In the genomic region with DNA sequence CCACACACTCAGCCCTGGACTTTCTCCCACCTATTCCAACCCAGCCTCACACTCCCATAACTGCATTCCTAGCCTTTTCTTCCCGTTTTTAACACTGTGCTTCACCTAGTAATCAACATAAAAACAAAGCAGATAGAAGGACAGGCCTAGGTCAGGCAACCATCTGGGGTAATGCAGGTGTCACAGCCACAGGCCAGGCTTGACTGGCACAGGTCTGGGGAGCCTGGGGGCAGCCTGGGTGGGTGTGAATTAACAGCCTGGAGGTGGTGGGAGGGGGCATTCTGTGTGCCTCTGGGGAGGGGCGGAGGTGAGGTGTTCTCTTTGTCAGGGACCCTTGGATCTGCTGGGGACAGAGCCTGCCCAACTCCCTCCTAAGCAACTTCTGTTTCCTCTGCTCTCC, we compare ENCODE assay signal across 7 cellular contexts.
A peak's percentile ranks its signal among the peaks of the same experiment; 100 is the strongest.
DNase-seq lines count a peak whose midpoint lies in the region; ATAC-seq and TF ChIP-seq lines count a peak whose summit lies in the region.
"Not testable (repeated sequence)": the region's sequence is repeated elsewhere in the genome, so short reads cannot be mapped to it uniquely, and the experiment has no call there.

No MANE protein-coding gene starts in this region.

- POLR2A ChIA-PET in OCI-LY7 (lab: Charles Lee); activated CD8-positive, alpha-beta T cell treated with anti-CD3 and anti-CD28 coated beads, Interleukin-2, amount 10 ng/mL, durations not matched to agents 7 days and 5 days (lab: Charles Lee): not testable (repeated sequence)

- not testable (repeated sequence) for H3K9me3 Mint-ChIP-seq in GM23338; activated CD8-positive, alpha-beta T cell treated with anti-CD3 and anti-CD28 coated beads, Interleukin-2, amount 10 ng/mL, durations not matched to agents 7 days and 5 days (ENCODE audit: insufficient read depth); stimulated activated memory B cell treated with anti-CD40 and anti-IgM and Interleukin-4, amounts not matched to agents 10 μg/mL and 1 μg/mL and 100 μg/mL, for 72 hours

- DNase-seq in GM23338 (ENCODE audit: low spot score); OCI-LY7 (ENCODE audit: low spot score); activated CD8-positive, alpha-beta T cell treated with anti-CD3 and anti-CD28 coated beads, Interleukin-2, amount 10 ng/mL, durations not matched to agents 7 days and 5 days; left ventricle myocardium superior; mucosa of descending colon: not testable (repeated sequence)

- not testable (repeated sequence) for H3F3A ChIP-seq in GM23338 (replicated peaks; ENCODE audit: low read depth)

- not testable (repeated sequence) for H3K9me3 ChIP-seq in OCI-LY7 (ENCODE audit: low read length); mucosa of descending colon

- not testable (repeated sequence) for H3K27me3 ChIP-seq in GM23338 (ENCODE audit: insufficient read depth)

- H3K27ac ChIP-seq in GM23338 (ENCODE audit: low read depth), result not testable (repeated sequence)
- peak overlapping the region; percentile 85 for H3K27ac ChIP-seq in OCI-LY7 (ENCODE audit: low read depth, low read length, poor library complexity, severe bottlenecking)

- H4K20me1 ChIP-seq in GM23338 (replicated peaks; ENCODE audit: insufficient read depth); OCI-LY7 (ENCODE audit: insufficient read depth, low read length): not testable (repeated sequence)

- H3K4me1 ChIP-seq in GM23338 (ENCODE audit: insufficient read depth); mucosa of descending colon (ENCODE audit: low read depth): not testable (repeated sequence)
- peaks cover 25% of the 10 kb centered on the region for H3K4me1 ChIP-seq in OCI-LY7 (ENCODE audit: insufficient read depth, low read length, poor library complexity, severe bottlenecking)

- not testable (repeated sequence) for BruUV-seq in OCI-LY7 (replicated peaks; lab: Mats Ljungman, UMichigan)

- H3K4me3 ChIP-seq in GM23338; OCI-LY7 (ENCODE audit: low read depth, low read length, poor library complexity, severe bottlenecking); mucosa of descending colon: not testable (repeated sequence)

- CTCF ChIA-PET in OCI-LY7 (lab: Charles Lee; ENCODE audit: unreplicated experiment); activated CD8-positive, alpha-beta T cell treated with anti-CD3 and anti-CD28 coated beads, Interleukin-2, amount 10 ng/mL, durations not matched to agents 7 days and 5 days (lab: Charles Lee): not testable (repeated sequence)

- H3K4me2 ChIP-seq in GM23338, result not testable (repeated sequence)
- 0 out of 2 replicates have a peak overlapping the region, but pooled peaks have one; percentile 67 for H3K4me2 ChIP-seq in OCI-LY7 (ENCODE audit: low read length)

- H3K9me2 ChIP-seq in GM23338 (ENCODE audit: insufficient read depth); OCI-LY7 (ENCODE audit: insufficient read depth, low read length): not testable (repeated sequence)

- intact Hi-C loops in OCI-LY7 (cut with micrococcal nuclease; ENCODE audit: unreplicated experiment), result loop anchor here (10.0 kb wide), 1 partner anchor 329 kb away; a partner anchor contains a TSS
- intact Hi-C loops in left ventricle myocardium superior (cut with micrococcal nuclease); mucosa of descending colon (cut with DNase I, micrococcal nuclease): not testable (repeated sequence)

- H3K27me3 Mint-ChIP-seq in GM23338 (ENCODE audit: insufficient read depth, low read depth, poor library complexity); activated CD8-positive, alpha-beta T cell treated with anti-CD3 and anti-CD28 coated beads, Interleukin-2, amount 10 ng/mL, durations not matched to agents 7 days and 5 days (ENCODE audit: low read depth); stimulated activated memory B cell treated with anti-CD40 and anti-IgM and Interleukin-4, amounts not matched to agents 10 μg/mL and 1 μg/mL and 100 μg/mL, for 72 hours: not testable (repeated sequence)

- H3K4me1 Mint-ChIP-seq in GM23338, result peaks cover 17% of the 10 kb centered on the region; the same call in 2 of the 3 replicates
- H3K4me1 Mint-ChIP-seq in activated CD8-positive, alpha-beta T cell treated with anti-CD3 and anti-CD28 coated beads, Interleukin-2, amount 10 ng/mL, durations not matched to agents 7 days and 5 days (ENCODE audit: low read depth); stimulated activated memory B cell treated with anti-CD40 and anti-IgM and Interleukin-4, amounts not matched to agents 10 μg/mL and 1 μg/mL and 100 μg/mL, for 72 hours: not testable (repeated sequence)

- H3K79me2 ChIP-seq in GM23338 (replicated peaks; ENCODE audit: insufficient read depth); OCI-LY7 (ENCODE audit: insufficient read depth, low read depth, low read length): not testable (repeated sequence)

- H2AFZ ChIP-seq in GM23338; OCI-LY7 (ENCODE audit: low read length): not testable (repeated sequence)

- TF ChIP-seq CTCF in GM23338 (conservative IDR thresholded peaks at IDR 0.05; ENCODE audit: low read depth in 2 of 2); OCI-LY7 (conservative IDR thresholded peaks at IDR 0.05; ENCODE audit: low read length); mucosa of descending colon (IDR thresholded peaks at IDR 0.05): not testable (repeated sequence)

- H3K36me3 Mint-ChIP-seq in GM23338 (ENCODE audit: low read depth); activated CD8-positive, alpha-beta T cell treated with anti-CD3 and anti-CD28 coated beads, Interleukin-2, amount 10 ng/mL, durations not matched to agents 7 days and 5 days (ENCODE audit: low read depth); stimulated activated memory B cell treated with anti-CD40 and anti-IgM and Interleukin-4, amounts not matched to agents 10 μg/mL and 1 μg/mL and 100 μg/mL, for 72 hours: not testable (repeated sequence)

- H3K27ac Mint-ChIP-seq in GM23338; activated CD8-positive, alpha-beta T cell treated with anti-CD3 and anti-CD28 coated beads, Interleukin-2, amount 10 ng/mL, durations not matched to agents 7 days and 5 days; stimulated activated memory B cell treated with anti-CD40 and anti-IgM and Interleukin-4, amounts not matched to agents 10 μg/mL and 1 μg/mL and 100 μg/mL, for 72 hours: not testable (repeated sequence)

- ATAC-seq in GM23338 (peak; percentile 63), esophagus mucosa (peak; percentile 34), left ventricle myocardium superior (peak; percentile 13), mucosa of descending colon (peak; percentile 18)
- peak; percentile 5 for ATAC-seq in activated CD8-positive, alpha-beta T cell treated with anti-CD3 and anti-CD28 coated beads, Interleukin-2, amount 10 ng/mL, durations not matched to agents 7 days and 5 days
- peak; percentile 40 for ATAC-seq in stimulated activated memory B cell treated with anti-CD40 and anti-IgM and Interleukin-4, amounts not matched to agents 10 μg/mL and 1 μg/mL and 100 μg/mL, for 72 hours

- H3K4me3 Mint-ChIP-seq in GM23338; activated CD8-positive, alpha-beta T cell treated with anti-CD3 and anti-CD28 coated beads, Interleukin-2, amount 10 ng/mL, durations not matched to agents 7 days and 5 days; stimulated activated memory B cell treated with anti-CD40 and anti-IgM and Interleukin-4, amounts not matched to agents 10 μg/mL and 1 μg/mL and 100 μg/mL, for 72 hours: not testable (repeated sequence)

- not testable (repeated sequence) for H3K36me3 ChIP-seq in GM23338 (ENCODE audit: insufficient read depth); OCI-LY7 (ENCODE audit: insufficient read depth, low read length); mucosa of descending colon (ENCODE audit: low read depth)

Comparison
In these comparisons a context has a peak if more than half of its experiments do, and no peak if none do; other contexts are left out.
1. ATAC-seq: peak in every context shown above with its lines; median percentile 63 in GM23338; 40 in stimulated activated memory B cell treated with anti-CD40 and anti-IgM and Interleukin-4, amounts not matched to agents 10 μg/mL and 1 μg/mL and 100 μg/mL, for 72 hours; 34 in esophagus mucosa; 18 in mucosa of descending colon; 13 in left ventricle myocardium superior; 5 in activated CD8-positive, alpha-beta T cell treated with anti-CD3 and anti-CD28 coated beads, Interleukin-2, amount 10 ng/mL, durations not matched to agents 7 days and 5 days.